Comparison of ENCODE assay signal across 16 cellular contexts in genomic region chr22:49883294-49883640, GRCh38.
"Had no signal": no experiment of that assay in that cellular context is flagged by ENCODE, and none has a peak within 500 bp of the region (broad histone marks: within the 10 kb centered on the region; RNA-seq: fewer than 3 reads in every experiment).

No MANE protein-coding gene starts in this region.

- H3K4me3 ChIP-seq: ascending aorta, lower lobe of right lung, sigmoid colon, tibial artery, uterus had no signal

- H2AFZ ChIP-seq: parathyroid adenoma had no signal

- H3K9me3 ChIP-seq: lower lobe of right lung, sigmoid colon, SK-N-SH had no signal

- H3K27me3 ChIP-seq: ascending aorta, sigmoid colon, tibial artery, uterus had no signal

- H3K4me1 ChIP-seq: ascending aorta, lower lobe of right lung, parathyroid adenoma, sigmoid colon, tibial artery, uterus had no signal

- H3K4me2 ChIP-seq: SK-N-SH had no signal

- FAIRE-seq: colon had no signal

- H3K9ac ChIP-seq: parathyroid adenoma, SK-N-SH had no signal

- H3K27ac ChIP-seq: ascending aorta, lower lobe of right lung, parathyroid adenoma, sigmoid colon, tibial artery, uterus had no signal

- DNase-seq: activated B cell treated with CpG ODN at 0.5 μM for 24 hours; activated CD4-positive, alpha-beta T cell treated with anti-CD3 and anti-CD28 coated beads for 4 hours; activated CD8-positive, alpha-beta memory T cell treated with anti-CD3 and anti-CD28 coated beads, Interleukin-2, amount 10 ng/mL, durations not matched to agents 7 days and 5 days; activated naive CD4-positive, alpha-beta T cell treated with Interleukin-2 at 50 U/mL for 16 hours; glutamatergic neuron; islet precursor cell; lower lobe of right lung; natural killer cell; sigmoid colon; SK-N-SH; stimulated activated naive B cell treated with anti-CD40 and anti-IgM and Interleukin-4, amounts not matched to agents 10 μg/mL and 1 μg/mL and 100 μg/mL, for 72 hours; tibial artery; uterus had no signal

- H3K36me3 ChIP-seq: uterus had no signal

- ATAC-seq: activated CD8-positive, alpha-beta memory T cell treated with anti-CD3 and anti-CD28 coated beads, Interleukin-2, amount 10 ng/mL, durations not matched to agents 7 days and 5 days; lower lobe of right lung; natural killer cell; stimulated activated naive B cell treated with anti-CD40 and anti-IgM and Interleukin-4, amounts not matched to agents 10 μg/mL and 1 μg/mL and 100 μg/mL, for 72 hours had no signal
